ENCODE assay signal across 1 cellular context in genomic region chr20:35699127-35699913, GRCh38.
TF ChIP-seq lines count a peak whose summit lies in the region.

TSS of gene NFS1 (minus strand) at chr20:35699352. CDS start at chr20:35699288, 64 bp downstream.
TSS of gene ROMO1 (plus strand) at chr20:35699405. CDS start at chr20:35699633, 228 bp downstream.

TF ChIP-seq in HepG2, 621 proteins besides CTCF, POLR2A, EP300 and RAD21 (continued from another document and continues in another):
- TF ChIP-seq AHDC1 (CRISPR knock-in tag; IDR thresholded peaks at IDR 0.05; ENCODE audit: borderline replicate concordance), result peak; percentile 89
- peak; percentile 85 for TF ChIP-seq BRD4 (CRISPR knock-in tag; IDR thresholded peaks at IDR 0.05)
- no peak for TF ChIP-seq HNF1A (IDR thresholded peaks at IDR 0.05; ENCODE audit: low read depth)
- TF ChIP-seq HNF1A (CRISPR knock-in tag; IDR thresholded peaks at IDR 0.05; ENCODE audit: borderline replicate concordance), result peak; percentile 83; the same call in 1 of the 2 replicates
- TF ChIP-seq NCOR1 (IDR thresholded peaks at IDR 0.05; ENCODE audit: borderline replicate concordance, low read length), result peak; percentile 9; the same call in 1 of the 2 replicates
- peak; percentile 97 for TF ChIP-seq NAIF1 (CRISPR knock-in tag; IDR thresholded peaks at IDR 0.05; ENCODE audit: borderline replicate concordance)
- peak; percentile 83 for TF ChIP-seq GMEB2 (CRISPR knock-in tag; IDR thresholded peaks at IDR 0.05; ENCODE audit: low read depth)
- TF ChIP-seq ELF4 (CRISPR knock-in tag; IDR thresholded peaks at IDR 0.05; ENCODE audit: borderline replicate concordance), result peak; percentile 84; the same call in 1 of the 2 replicates
- TF ChIP-seq PRDM4 (CRISPR knock-in tag; IDR thresholded peaks at IDR 0.05; ENCODE audit: borderline replicate concordance), result no peak
- peak; percentile 94; the same call in 1 of the 2 replicates for TF ChIP-seq NPAS2 (CRISPR knock-in tag; IDR thresholded peaks at IDR 0.05; ENCODE audit: borderline replicate concordance)
- peak; percentile 98 for TF ChIP-seq ZNF337 (CRISPR knock-in tag; IDR thresholded peaks at IDR 0.05; ENCODE audit: borderline replicate concordance, low read depth)
- TF ChIP-seq ZSCAN20 (CRISPR knock-in tag; IDR thresholded peaks at IDR 0.05; ENCODE audit: borderline replicate concordance), result peak; percentile 97
- TF ChIP-seq HIVEP1 (CRISPR knock-in tag; IDR thresholded peaks at IDR 0.05), result peak; percentile 97
- TF ChIP-seq ASH2L (IDR thresholded peaks at IDR 0.05; ENCODE audit: insufficient read length, low read depth, low read length), result peak; percentile 99
- peak; percentile 99 for TF ChIP-seq ZNF598 (CRISPR knock-in tag; IDR thresholded peaks at IDR 0.05; ENCODE audit: borderline replicate concordance)
- peak; percentile 75 for TF ChIP-seq ZNF264 (CRISPR knock-in tag; IDR thresholded peaks at IDR 0.05)
- peak; percentile 77; the same call in 1 of the 2 replicates for TF ChIP-seq ETV6 (CRISPR knock-in tag; conservative IDR thresholded peaks at IDR 0.05)
- TF ChIP-seq ATAD3A (CRISPR knock-in tag; IDR thresholded peaks at IDR 0.05), result peak; percentile 90; the same call in 1 of the 2 replicates
- TF ChIP-seq ZBTB46 (CRISPR knock-in tag; IDR thresholded peaks at IDR 0.05; ENCODE audit: borderline replicate concordance), result peak; percentile 96; the same call in 1 of the 2 replicates
- TF ChIP-seq ZMYM2 (CRISPR knock-in tag; IDR thresholded peaks at IDR 0.05), result peak; percentile 66; the same call in 1 of the 2 replicates
- TF ChIP-seq MNT (IDR thresholded peaks at IDR 0.05), result peak; percentile 74
- TF ChIP-seq ZNF17 (CRISPR knock-in tag; IDR thresholded peaks at IDR 0.05), result no peak
- peak; percentile 98; the same call in 1 of the 2 replicates for TF ChIP-seq ARID2 (CRISPR knock-in tag; IDR thresholded peaks at IDR 0.05; ENCODE audit: borderline replicate concordance)
- no peak for TF ChIP-seq SMARCE1 (IDR thresholded peaks at IDR 0.05; ENCODE audit: borderline replicate concordance)
- TF ChIP-seq DZIP1 (CRISPR knock-in tag; IDR thresholded peaks at IDR 0.05), result peak; percentile 81
- TF ChIP-seq PHF21A (CRISPR knock-in tag; IDR thresholded peaks at IDR 0.05), result peak; percentile 93
- peak; percentile 98 for TF ChIP-seq YEATS2 (CRISPR knock-in tag; IDR thresholded peaks at IDR 0.05; ENCODE audit: borderline replicate concordance)
- peak; percentile 100 for TF ChIP-seq NR2C2 (CRISPR knock-in tag; IDR thresholded peaks at IDR 0.05; ENCODE audit: borderline replicate concordance)
- TF ChIP-seq ZNF205 (CRISPR knock-in tag; IDR thresholded peaks at IDR 0.05), result peak; percentile 97
- TF ChIP-seq HOXD1 (CRISPR knock-in tag; IDR thresholded peaks at IDR 0.05), result peak; percentile 96
- TF ChIP-seq CBX5 (CRISPR knock-in tag; IDR thresholded peaks at IDR 0.05; ENCODE audit: borderline replicate concordance), result peak; percentile 96
- peak; percentile 97 for TF ChIP-seq ZNF710 (CRISPR knock-in tag; IDR thresholded peaks at IDR 0.05; ENCODE audit: borderline replicate concordance)
- peak; percentile 99 for TF ChIP-seq ZSCAN21 (CRISPR knock-in tag; IDR thresholded peaks at IDR 0.05; ENCODE audit: borderline replicate concordance)
- peak; percentile 97; the same call in 1 of the 2 replicates for TF ChIP-seq ZIK1 (CRISPR knock-in tag; IDR thresholded peaks at IDR 0.05; ENCODE audit: borderline replicate concordance, low read depth)
